2 cellular contexts compared by ENCODE assay signal in genomic region chr10:68828083-68828601, GRCh38.
A peak's percentile ranks its signal among the peaks of the same experiment; 100 is the strongest.
TF ChIP-seq lines count a peak whose summit lies in the region.

No MANE protein-coding gene starts in this region.

TF ChIP-seq in H1, 55 proteins besides CTCF, POLR2A, EP300 and RAD21:
- TF ChIP-seq KDM4A (IDR thresholded peaks at IDR 0.05; ENCODE audit: low read depth, low read length, severe bottlenecking), result peak; percentile 63

TF ChIP-seq in HepG2, 621 proteins besides CTCF, POLR2A, EP300 and RAD21:
- TF ChIP-seq ZNF687 (CRISPR knock-in tag; IDR thresholded peaks at IDR 0.05) (peak; percentile 38), UBTF (CRISPR knock-in tag; IDR thresholded peaks at IDR 0.05) (0 out of 2 replicates have a peak, but pooled peaks have one; percentile 16), RBFOX2 (IDR thresholded peaks at IDR 0.05; ENCODE audit: low read depth, low read length) (peak; percentile 54; the same call in 1 of the 2 replicates), ZNF333 (CRISPR knock-in tag; IDR thresholded peaks at IDR 0.05; ENCODE audit: borderline replicate concordance) (0 out of 2 replicates have a peak, but pooled peaks have one; percentile 44), ZNF768 (CRISPR knock-in tag; IDR thresholded peaks at IDR 0.05) (peak; percentile 27; the same call in 1 of the 2 replicates), ARID4A (CRISPR knock-in tag; IDR thresholded peaks at IDR 0.05; ENCODE audit: borderline replicate concordance) (peak; percentile 33; the same call in 1 of the 2 replicates), ZBTB14 (CRISPR knock-in tag; IDR thresholded peaks at IDR 0.05) (peak; percentile 72), ZFY (CRISPR knock-in tag; IDR thresholded peaks at IDR 0.05) (peak; percentile 38), ZNF574 (CRISPR knock-in tag; IDR thresholded peaks at IDR 0.05) (0 out of 2 replicates have a peak, but pooled peaks have one; percentile 19), MYPOP (CRISPR knock-in tag; IDR thresholded peaks at IDR 0.05) (peak; percentile 43; the same call in 1 of the 2 replicates), HNRNPLL (IDR thresholded peaks at IDR 0.05; ENCODE audit: low read depth, low read length, poor library complexity, severe bottlenecking) (peak; percentile 29), PHF8 (CRISPR knock-in tag; IDR thresholded peaks at IDR 0.05) (peak; percentile 42; the same call in 1 of the 2 replicates)
TF ChIP-seq in HepG2: peak in this region for 12; not testable (repeated sequence) for 609.
